In genomic region chr15:34370643-34371042, GRCh38 we compare ENCODE assay signal across 22 cellular contexts. TPM values are rescaled to one million over a fixed set of nuclear protein-coding genes. Genes with fewer than 3 reads are reported as not detected.
"Had no signal": no experiment of that assay in that cellular context is flagged by ENCODE, and none has a peak within 500 bp of the region (broad histone marks: within the 10 kb centered on the region; RNA-seq: fewer than 3 reads in every experiment).

No MANE protein-coding gene starts in this region.

- H3K27ac ChIP-seq: breast epithelium, foreskin keratinocyte, lower lobe of right lung, thoracic aorta, upper lobe of right lung had no signal

- H3K27me3 ChIP-seq: breast epithelium, foreskin keratinocyte, upper lobe of right lung had no signal

- ATAC-seq: activated naive CD4-positive, alpha-beta T cell treated with anti-CD3 and anti-CD28 coated beads, Interleukin-2, amount 50 U/mL, for 72 hours; foreskin keratinocyte; left lobe of liver; lower lobe of right lung; sciatic nerve; upper lobe of right lung had no signal

- FAIRE-seq: colon, kidney had no signal

- H3K27me3 Mint-ChIP-seq: activated CD4-positive, alpha-beta memory T cell treated with anti-CD3 and anti-CD28 coated beads for 36 hours; central memory CD8-positive, alpha-beta T cell had no signal

- H3K9me3 ChIP-seq: breast epithelium, lower lobe of right lung, thoracic aorta, upper lobe of right lung had no signal

- H3K27ac Mint-ChIP-seq: nephron progenitor cell had no signal

- H3K36me3 ChIP-seq: breast epithelium, lower lobe of right lung, thoracic aorta, upper lobe of right lung had no signal

- DNase-seq: activated CD4-positive, alpha-beta T cell treated with anti-CD3 and anti-CD28 coated beads for 4 hours; activated CD4-positive, CD25-positive, alpha-beta regulatory T cell; effector memory CD4-positive, alpha-beta T cell; foreskin keratinocyte; kidney; lower lobe of right lung; mesendoderm; nephron progenitor cell; nucleus accumbens; stimulated activated CD4-positive, alpha-beta T cell treated with anti-CD3 and anti-CD28 coated beads, Interleukin-15, amount 100 ng/mL, for 24 hours; stimulated activated naive CD4-positive, alpha-beta T cell treated with Interleukin-2 at 50 U/mL for 16 hours; upper lobe of right lung had no signal

- H3K4me3 ChIP-seq: breast epithelium, lower lobe of right lung, smooth muscle cell, thoracic aorta, upper lobe of right lung had no signal

- H3K4me2 ChIP-seq: smooth muscle cell had no signal

- H3K4me3 Mint-ChIP-seq: activated CD4-positive, alpha-beta memory T cell treated with anti-CD3 and anti-CD28 coated beads for 36 hours; central memory CD8-positive, alpha-beta T cell; nephron progenitor cell had no signal

- H3K36me3 Mint-ChIP-seq: activated CD4-positive, alpha-beta memory T cell treated with anti-CD3 and anti-CD28 coated beads for 36 hours had no signal

- H3K9me3 Mint-ChIP-seq: activated CD4-positive, alpha-beta memory T cell treated with anti-CD3 and anti-CD28 coated beads for 36 hours; activated naive CD4-positive, alpha-beta T cell treated with anti-CD3 and anti-CD28 coated beads, Interleukin-2, amount 50 U/mL, for 72 hours; central memory CD8-positive, alpha-beta T cell had no signal

RNA-seq across cellular contexts. Expression of gene NUTM1, which starts 27.5 kb away (rescaled TPM):
- polyA plus RNA-seq: esophagus, foreskin keratinocyte, smooth muscle cell had no signal
